Comparison of ENCODE assay signal across 9 cellular contexts in genomic region chr16:53022374-53022773, GRCh38. TPM values are rescaled to one million over a fixed set of nuclear protein-coding genes. Genes with fewer than 3 reads are reported as not detected.
DNase-seq lines count a peak whose midpoint lies in the region; ATAC-seq and TF ChIP-seq lines count a peak whose summit lies in the region.
"Had no signal": no experiment of that assay in that cellular context is flagged by ENCODE, and none has a peak within 500 bp of the region (broad histone marks: within the 10 kb centered on the region; RNA-seq: fewer than 3 reads in every experiment).

No MANE protein-coding gene starts in this region.

- no peak overlapping the region for H3K4me3 Mint-ChIP-seq in Caco-2 (ENCODE audit: unreplicated experiment)
- H3K4me3 Mint-ChIP-seq: memory B cell had no signal

- in situ Hi-C loops in astrocyte of the cerebellum (cut with HindIII; ENCODE audit: low sequenced_read_pairs) = no loop called here

- BruUV-seq in Caco-2 (replicated peaks; lab: Mats Ljungman, UMichigan) = no TSS peak

- H3K4me1 ChIP-seq in Caco-2 = no peaks in the 10 kb centered on the region
- H3K4me1 ChIP-seq in tibial nerve = no peaks in the 10 kb centered on the region

- TF ChIP-seq POLR2A in tibial nerve (IDR thresholded peaks at IDR 0.05) = no peak

- H3K4me3 ChIP-seq in Caco-2 (ENCODE audit: low read depth, low read length) (no peak overlapping the region), astrocyte of the cerebellum (ENCODE audit: low read depth, low read length) (no peak overlapping the region), tibial nerve (no peak overlapping the region)

- TF ChIP-seq CTCF in Caco-2 (IDR thresholded peaks at IDR 0.05; ENCODE audit: insufficient read depth in 1 of 2, low read depth in 1 of 2, low read length in 1 of 2, severe bottlenecking in 1 of 2, unreplicated experiment in 1 of 2) (peak; percentile 75 to 76), astrocyte of the cerebellum (IDR thresholded peaks at IDR 0.05; ENCODE audit: low read depth, low read length, missing control alignments) (peak; percentile 55), tibial nerve (IDR thresholded peaks at IDR 0.05) (peak; percentile 20 to 53 (median 36))

- CTCF ChIA-PET in Caco-2 (lab: Charles Lee) = interaction anchor here (0.6 to 1.9 kb wide), 8 partner anchors 45 to 954 kb away, joined by 3 to 11 read pairs (median 4); no protein-coding TSS in a partner anchor

- POLR2A ChIA-PET in Caco-2 (lab: Charles Lee) = no interaction called here

- peaks cover 2% of the 10 kb centered on the region; the same call in 1 of the 2 replicates for H3K27me3 ChIP-seq in Caco-2 (replicated peaks; ENCODE audit: control insufficient read depth, insufficient read depth, low read length)
- H3K27me3 ChIP-seq in tibial nerve = no peaks in the 10 kb centered on the region

- intact Hi-C loops in Caco-2 (cut with micrococcal nuclease; ENCODE audit: unreplicated experiment) = loop anchor here (1.0 to 5.0 kb wide), 6 partner anchors 46 to 1040 kb away; no protein-coding TSS in a partner anchor

- DNase-seq in Caco-2 (peak; percentile 59 to 73), NCI-H2171 (lab: John Stamatoyannopoulos, UW) (peak; percentile 57), astrocyte of the cerebellum (ENCODE audit: low read depth) (peak; percentile 27), iPS-NIHi11 (ENCODE audit: low spot score) (peak; percentile 83), tibial nerve (ENCODE audit: low spot score in 2 of 2) (no peak)

- H3K27me3 Mint-ChIP-seq in Caco-2 (ENCODE audit: insufficient read depth, unreplicated experiment) = peaks cover 6% of the 10 kb centered on the region

- H3K27ac ChIP-seq in tibial nerve = no peak overlapping the region

- TF ChIP-seq EP300 in tibial nerve (IDR thresholded peaks at IDR 0.05) = no peak

- no peaks in the 10 kb centered on the region for H3K36me3 Mint-ChIP-seq in Caco-2 (ENCODE audit: insufficient read depth, unreplicated experiment)
- H3K36me3 Mint-ChIP-seq: memory B cell had no signal

- no peaks in the 10 kb centered on the region for H3K9me3 Mint-ChIP-seq in Caco-2 (ENCODE audit: unreplicated experiment)
- H3K9me3 Mint-ChIP-seq: memory B cell had no signal

- ATAC-seq in GM21723 (IDR thresholded peaks at IDR 0.05; ENCODE audit: unreplicated experiment) (peak; percentile 49), GM18502 (IDR thresholded peaks at IDR 0.05; ENCODE audit: poor library complexity, unreplicated experiment) (no peak), GM21529 (IDR thresholded peaks at IDR 0.05; ENCODE audit: unreplicated experiment) (no peak)

- WGBS in tibial nerve, 2 donors = 5 to 10% methylated on average over 5 of the region's 5 CpGs

- H3K36me3 ChIP-seq in Caco-2 (ENCODE audit: control insufficient read depth, insufficient read depth, low read length) = no peaks in the 10 kb centered on the region
- no peaks in the 10 kb centered on the region for H3K36me3 ChIP-seq in tibial nerve

- no peaks in the 10 kb centered on the region for H3K4me1 Mint-ChIP-seq in Caco-2 (ENCODE audit: low read depth, unreplicated experiment)
- H3K4me1 Mint-ChIP-seq: memory B cell had no signal

- H3K27ac Mint-ChIP-seq in Caco-2 (ENCODE audit: unreplicated experiment) = no peak overlapping the region
- H3K27ac Mint-ChIP-seq: memory B cell had no signal

- H3K9me3 ChIP-seq in Caco-2 (no peaks in the 10 kb centered on the region), tibial nerve (no peaks in the 10 kb centered on the region)

RNA-seq across cellular contexts. Expression of gene CHD9NB, which starts 30.3 kb away (rescaled TPM):
- total RNA-seq in Caco-2 (2022) (not detected in 2 replicates), tibial nerve (10 to 100 TPM in 2 of 4 donors, 1 to 10 TPM in 2; 5.1 to 16.4 (median 9.3) TPM)

RNA-seq across cellular contexts. Expression of gene CHD9, which starts 32.4 kb away (rescaled TPM):
- total RNA-seq in Caco-2 (2022) (29.1 and 32.0 TPM in 2 replicates), tibial nerve (100 to 1,000 TPM in 1 of 4 donors, 10 to 100 TPM in 3; 82.2 to 114 (median 91.3) TPM)

Comparison
In these comparisons a context has a peak if more than half of its experiments do, and no peak if none do; other contexts are left out.
1. DNase-seq: peak in Caco-2 (2 of 2), NCI-H2171 (single experiment), astrocyte of the cerebellum (single experiment) and iPS-NIHi11 (single experiment); none in tibial nerve (0 of 2).
2. Peak in every context shown above with its lines, with median percentiles within 50 percentile points of each other: CTCF ChIP-seq.